Comparison of ENCODE assay signal across 11 cellular contexts in genomic region chr11:111718436-111719325, GRCh38. TPM values are rescaled to one million over a fixed set of nuclear protein-coding genes. Genes with fewer than 3 reads are reported as not detected.
DNase-seq lines count a peak whose midpoint lies in the region; ATAC-seq and TF ChIP-seq lines count a peak whose summit lies in the region.
"Had no signal": no experiment of that assay in that cellular context is flagged by ENCODE, and none has a peak within 500 bp of the region (broad histone marks: within the 10 kb centered on the region; RNA-seq: fewer than 3 reads in every experiment).

No MANE protein-coding gene starts in this region.

- H3K27ac Mint-ChIP-seq in endothelial cell (ENCODE audit: unreplicated experiment) (peak overlapping the region; percentile 64), mesothelial cell of epicardium (peak overlapping the region; percentile 65)

- peaks cover 0 to 4% of the 10 kb centered on the region in 2 donors for H3K4me1 ChIP-seq in aorta (ENCODE audit: control insufficient read depth in 1 of 2, insufficient read depth in 2 of 2, low read length in 2 of 2)

- H3K36me3 ChIP-seq in aorta (ENCODE audit: control insufficient read depth in 1 of 2, insufficient read depth in 2 of 2, low read length in 1 of 2) = peaks cover 4 to 6% of the 10 kb centered on the region in 2 donors
- H3K36me3 ChIP-seq in H7 (replicated peaks; ENCODE audit: control insufficient read depth, insufficient read depth, low read length) = peaks cover 5% of the 10 kb centered on the region

- H3K36me3 Mint-ChIP-seq in endothelial cell (ENCODE audit: low read depth, unreplicated experiment) (peaks cover 36% of the 10 kb centered on the region), mesothelial cell of epicardium (peaks cover 44% of the 10 kb centered on the region)

- H3K9me3 Mint-ChIP-seq in endothelial cell (ENCODE audit: unreplicated experiment) = no peaks in the 10 kb centered on the region
- H3K9me3 Mint-ChIP-seq in mesothelial cell of epicardium = no peaks in the 10 kb centered on the region

- H3K27me3 Mint-ChIP-seq in endothelial cell (ENCODE audit: unreplicated experiment) (peaks cover 6% of the 10 kb centered on the region), mesothelial cell of epicardium (ENCODE audit: low read depth) (no peaks in the 10 kb centered on the region)

- intact Hi-C loops in Right ventricle myocardium superior (cut with DNase I) = no loop called here
- intact Hi-C loops in cardiac septum (cut with DNase I) = no loop called here
- intact Hi-C loops in aorta (cut with DNase I) = no loop called here

- H3K4me3 ChIP-seq in aorta (ENCODE audit: low read length in 2 of 2) (no peak overlapping the region), H7 (ENCODE audit: insufficient read depth, low read depth, low read length) (no peak overlapping the region)
- H3K4me3 ChIP-seq: spleen had no signal

- peaks cover 19% of the 10 kb centered on the region for H3K4me1 Mint-ChIP-seq in endothelial cell (ENCODE audit: unreplicated experiment)
- H3K4me1 Mint-ChIP-seq in mesothelial cell of epicardium = peaks cover 11% of the 10 kb centered on the region

- TF ChIP-seq CTCF in endothelial cell (IDR thresholded peaks at IDR 0.05; ENCODE audit: unreplicated experiment) (no peak), mesothelial cell of epicardium (IDR thresholded peaks at IDR 0.05; ENCODE audit: unreplicated experiment) (no peak)

- H3K27me3 ChIP-seq in aorta (ENCODE audit: control insufficient read depth in 1 of 2, insufficient read depth in 2 of 2, low read length in 1 of 2) (no peaks in the 10 kb centered on the region), H7 (ENCODE audit: control insufficient read depth, insufficient read depth, low read length) (no peaks in the 10 kb centered on the region)
- H3K27me3 ChIP-seq: BE2C, spleen had no signal

- peak overlapping the region in 1 of 2 donors; percentile 72 for H3K27ac ChIP-seq in aorta (ENCODE audit: low read depth in 1 of 2, low read length in 2 of 2)
- H3K27ac ChIP-seq: spleen had no signal

- H3K9me3 ChIP-seq in aorta (ENCODE audit: control insufficient read depth, low read length) = no peaks in the 10 kb centered on the region
- H3K9me3 ChIP-seq: BE2C, spleen had no signal

- H3K4me3 Mint-ChIP-seq in endothelial cell (ENCODE audit: unreplicated experiment) (no peak overlapping the region), mesothelial cell of epicardium (no peak overlapping the region)

- WGBS in aorta, 2 donors = 50 to 55% methylated on average over 12 of the region's 12 CpGs

- ATAC-seq in Right ventricle myocardium superior (ENCODE audit: poor library complexity) = peak; percentile 9
- ATAC-seq in aorta (ENCODE audit: low FRiP score) = peak; percentile 56
- no peak for ATAC-seq in GM18498 (IDR thresholded peaks at IDR 0.05; ENCODE audit: unreplicated experiment)

- DNase-seq in Right ventricle myocardium superior = no peak
- no peak for DNase-seq in cardiac septum (ENCODE audit: low spot score)
- no peak for DNase-seq in endothelial cell (ENCODE audit: low spot score)
- no peak for DNase-seq in mesothelial cell of epicardium (ENCODE audit: low spot score in 2 of 2, unreplicated experiment in 2 of 2)
- no peak for DNase-seq in aorta
- DNase-seq in activated CD4-positive, CD25-positive, alpha-beta regulatory T cell (lab: John Stamatoyannopoulos, UW) = no peak
- no peak for DNase-seq in H7
- DNase-seq: BE2C, NCI-H2227 treated with DMSO at 0.1 percent for 48 hours, spleen had no signal

RNA-seq across cellular contexts. Expression of gene PPP2R1B, which starts 47.5 kb away (rescaled TPM):
- total RNA-seq in Right ventricle myocardium superior (7.7 TPM), cardiac septum (12.9 TPM), endothelial cell (ENCODE audit: unreplicated experiment) (38.5 TPM), mesothelial cell of epicardium (29.2 to 34.8 TPM (median 33.8 TPM) in 3 replicates), aorta (10 to 100 TPM; 21.9 to 27.2 TPM)
- polyA plus RNA-seq in aorta = 1 to 10 TPM; 3.5 to 7.4 TPM
- 58.9 and 59.6 TPM in 2 replicates for total RNA-seq in H7 (2014; rRNA removed; shearing (Covaris generic))
